Comparison of ENCODE assay signal across 30 cellular contexts in genomic region chr12:81963651-81964050, GRCh38.
"Had no signal": no experiment of that assay in that cellular context is flagged by ENCODE, and none has a peak within 500 bp of the region (broad histone marks: within the 10 kb centered on the region; RNA-seq: fewer than 3 reads in every experiment).

No MANE protein-coding gene starts in this region.

- H3K27ac ChIP-seq: adrenal gland, body of pancreas, epithelial cell of prostate, esophagus squamous epithelium, gastroesophageal sphincter, heart right ventricle had no signal

- FAIRE-seq: colon, endometrium, endothelial cell of umbilical vein had no signal

- DNase-seq: activated CD4-positive, alpha-beta memory T cell treated with anti-CD3 and anti-CD28 coated beads for 36 hours; activated CD4-positive, alpha-beta T cell treated with anti-CD3 and anti-CD28 coated beads for 36 hours; activated CD4-positive, alpha-beta T cell treated with anti-CD3 and anti-CD28 coated beads, Interleukin-2, amount 10 ng/mL, durations not matched to agents 24 days and 14 days; activated CD4-positive, CD25-positive, alpha-beta regulatory T cell; activated CD4-positive, CD25-positive, alpha-beta regulatory T cell treated with anti-CD3 and anti-CD28 coated beads, Interleukin-2, amount 50 U/mL, for 72 hours; activated CD8-positive, alpha-beta memory T cell treated with anti-CD3 and anti-CD28 coated beads, Interleukin-2, amount 10 ng/mL, durations not matched to agents 7 days and 5 days; activated CD8-positive, alpha-beta memory T cell treated with anti-CD3 and anti-CD28 coated beads, Interleukin-2, amount 50 U/mL, for 4 hours; activated CD8-positive, alpha-beta T cell treated with anti-CD3 and anti-CD28 coated beads, Interleukin-2, amount 10 ng/mL, durations not matched to agents 7 days and 5 days; activated effector memory CD4-positive, alpha-beta T cell treated with anti-CD3 and anti-CD28 coated beads, Interleukin-2, amount 50 U/mL, for 16 hours; activated naive CD4-positive, alpha-beta T cell treated with anti-CD3 and anti-CD28 coated beads for 36 hours; activated naive CD8-positive, alpha-beta T cell treated with anti-CD3 and anti-CD28 coated beads for 36 hours; activated naive CD8-positive, alpha-beta T cell treated with anti-CD3 and anti-CD28 coated beads, Interleukin-2, amount 50 U/mL, for 24 hours; activated T-cell treated with anti-CD3 and anti-CD28 coated beads, Interleukin-2, amount 50 U/mL, for 1 hour; activated T-cell treated with anti-CD3 and anti-CD28 coated beads, Interleukin-2, amount 50 U/mL, for 48 hours; adrenal gland; amygdala; aorta; body of pancreas; caudate nucleus; effector CD8-positive, alpha-beta T cell; esophagus squamous epithelium; foreskin melanocyte; heart right ventricle; T-helper 17 cell; T1000 had no signal
